ENCODE assay signal across 11 cellular contexts in genomic region chr10:14579405-14579804, GRCh38.
A peak's percentile ranks its signal among the peaks of the same experiment; 100 is the strongest.
DNase-seq lines count a peak whose midpoint lies in the region; ATAC-seq and TF ChIP-seq lines count a peak whose summit lies in the region.
"Had no signal": no experiment of that assay in that cellular context is flagged by ENCODE, and none has a peak within 500 bp of the region (broad histone marks: within the 10 kb centered on the region; RNA-seq: fewer than 3 reads in every experiment).

No MANE protein-coding gene starts in this region.

- peak overlapping the region; percentile 11 for H3K27ac Mint-ChIP-seq in activated CD8-positive, alpha-beta T cell treated with anti-CD3 and anti-CD28 coated beads for 36 hours
- H3K27ac Mint-ChIP-seq in activated CD8-positive, alpha-beta T cell treated with anti-CD3 and anti-CD28 coated beads, Interleukin-2, amount 10 ng/mL, durations not matched to agents 7 days and 5 days = no peak overlapping the region
- H3K27ac Mint-ChIP-seq: nephron progenitor cell had no signal

- POLR2A ChIA-PET in activated CD8-positive, alpha-beta T cell treated with anti-CD3 and anti-CD28 coated beads for 36 hours (lab: Charles Lee) = interaction anchor here (1.4 kb wide), 1 partner anchor 10 kb away, joined by 4 read pairs; no protein-coding TSS in a partner anchor
- POLR2A ChIA-PET in activated CD8-positive, alpha-beta T cell treated with anti-CD3 and anti-CD28 coated beads, Interleukin-2, amount 10 ng/mL, durations not matched to agents 7 days and 5 days (lab: Charles Lee) = interaction anchor here (0.6 kb wide), 1 partner anchor 194 kb away, joined by 3 read pairs; no protein-coding TSS in a partner anchor
- POLR2A ChIA-PET in Panc1 (lab: Charles Lee) = no interaction called here

- H3K4me3 ChIP-seq in Panc1 (ENCODE audit: low read depth in 2 of 2, low read length in 2 of 2) (no peak overlapping the region), foreskin fibroblast (ENCODE audit: low read depth in 1 of 2, low read length in 2 of 2) (no peak overlapping the region)

- peaks cover 70% of the 10 kb centered on the region for H3K4me1 Mint-ChIP-seq in activated CD8-positive, alpha-beta T cell treated with anti-CD3 and anti-CD28 coated beads for 36 hours (ENCODE audit: low read depth)
- peaks cover 78% of the 10 kb centered on the region for H3K4me1 Mint-ChIP-seq in activated CD8-positive, alpha-beta T cell treated with anti-CD3 and anti-CD28 coated beads, Interleukin-2, amount 10 ng/mL, durations not matched to agents 7 days and 5 days (ENCODE audit: low read depth)

- no peak for DNase-seq in activated CD8-positive, alpha-beta T cell treated with anti-CD3 and anti-CD28 coated beads for 36 hours
- no peak for DNase-seq in activated CD8-positive, alpha-beta T cell treated with anti-CD3 and anti-CD28 coated beads, Interleukin-2, amount 10 ng/mL, durations not matched to agents 7 days and 5 days
- DNase-seq in Panc1 (ENCODE audit: low read depth, low spot score) (no peak), foreskin fibroblast (peak; percentile 13 to 40), substantia nigra (lab: John Stamatoyannopoulos, UW) (no peak), ecto neural progenitor cell (ENCODE audit: low spot score) (no peak)
- DNase-seq: activated effector memory CD4-positive, alpha-beta T cell treated with Interleukin-2 at 50 U/mL for 16 hours; NCI-H146; nephron progenitor cell had no signal

- CTCF ChIA-PET in activated CD8-positive, alpha-beta T cell treated with anti-CD3 and anti-CD28 coated beads for 36 hours (lab: Charles Lee) = interaction anchor here (0.9 to 1.4 kb wide), 4 partner anchors 9 to 25 kb away, joined by 3 to 4 read pairs (median 3); no protein-coding TSS in a partner anchor
- CTCF ChIA-PET in activated CD8-positive, alpha-beta T cell treated with anti-CD3 and anti-CD28 coated beads, Interleukin-2, amount 10 ng/mL, durations not matched to agents 7 days and 5 days (lab: Charles Lee) = interaction anchor here (2.5 kb wide), 1 partner anchor 17 kb away, joined by 7 read pairs; no protein-coding TSS in a partner anchor
- CTCF ChIA-PET in Panc1 (lab: Charles Lee) = no interaction called here

- H3K36me3 Mint-ChIP-seq in activated CD8-positive, alpha-beta T cell treated with anti-CD3 and anti-CD28 coated beads for 36 hours (ENCODE audit: low read depth) = peaks cover 47% of the 10 kb centered on the region
- H3K36me3 Mint-ChIP-seq in activated CD8-positive, alpha-beta T cell treated with anti-CD3 and anti-CD28 coated beads, Interleukin-2, amount 10 ng/mL, durations not matched to agents 7 days and 5 days (ENCODE audit: low read depth) = peaks cover 52% of the 10 kb centered on the region

- TF ChIP-seq CTCF in activated CD8-positive, alpha-beta T cell treated with anti-CD3 and anti-CD28 coated beads for 36 hours (IDR thresholded peaks at IDR 0.05) = no peak
- no peak for TF ChIP-seq CTCF in Panc1 (IDR thresholded peaks at IDR 0.05)
- TF ChIP-seq CTCF in foreskin fibroblast (IDR thresholded peaks at IDR 0.05; ENCODE audit: low read depth, low read length) = no peak

- no peaks in the 10 kb centered on the region for H3K27me3 Mint-ChIP-seq in activated CD8-positive, alpha-beta T cell treated with anti-CD3 and anti-CD28 coated beads for 36 hours
- H3K27me3 Mint-ChIP-seq in activated CD8-positive, alpha-beta T cell treated with anti-CD3 and anti-CD28 coated beads, Interleukin-2, amount 10 ng/mL, durations not matched to agents 7 days and 5 days (ENCODE audit: low read depth) = no peaks in the 10 kb centered on the region

- in situ Hi-C loops in Panc1 (cut with HindIII; ENCODE audit: low pct_unique_long_range_greater_than_20kb, low sequenced_read_pairs) = no loop called here

- intact Hi-C loops in activated CD8-positive, alpha-beta T cell treated with anti-CD3 and anti-CD28 coated beads for 36 hours (cut with micrococcal nuclease) = no loop called here
- intact Hi-C loops in Panc1 (cut with micrococcal nuclease; ENCODE audit: unreplicated experiment) = no loop called here

- no peaks in the 10 kb centered on the region for H3K9me3 ChIP-seq in Panc1 (ENCODE audit: control insufficient read depth, insufficient read depth, low read depth, low read length)

- H3K27ac ChIP-seq in Panc1 (ENCODE audit: low read length) (peak overlapping the region; percentile 34; the same call in 1 of the 2 replicates), substantia nigra (ENCODE audit: low read depth, low read length, poor library complexity, severe bottlenecking) (peak overlapping the region; percentile 76)

- no TSS peak for BruUV-seq in Panc1 (replicated peaks; lab: Mats Ljungman, UMichigan)

- ATAC-seq in activated CD8-positive, alpha-beta T cell treated with anti-CD3 and anti-CD28 coated beads for 36 hours = no peak
- ATAC-seq in activated CD8-positive, alpha-beta T cell treated with anti-CD3 and anti-CD28 coated beads, Interleukin-2, amount 10 ng/mL, durations not matched to agents 7 days and 5 days = no peak
- ATAC-seq in Panc1 = no peak
- ATAC-seq in GM19328 (IDR thresholded peaks at IDR 0.05; ENCODE audit: unreplicated experiment) = no peak
- no peak for ATAC-seq in GM18861 (IDR thresholded peaks at IDR 0.05; ENCODE audit: unreplicated experiment)

- H3K27me3 ChIP-seq in Panc1 (ENCODE audit: control insufficient read depth, insufficient read depth, low read length) = no peaks in the 10 kb centered on the region

- H3K4me1 ChIP-seq in Panc1 (ENCODE audit: control insufficient read depth, insufficient read depth, low read length) = 0 out of 2 replicates have a peak, but pooled peaks cover 7% of the 10 kb centered on the region

- no peaks in the 10 kb centered on the region for H3K36me3 ChIP-seq in Panc1 (ENCODE audit: control insufficient read depth, insufficient read depth, low read length)

- no peaks in the 10 kb centered on the region for H3K9me3 Mint-ChIP-seq in activated CD8-positive, alpha-beta T cell treated with anti-CD3 and anti-CD28 coated beads for 36 hours
- H3K9me3 Mint-ChIP-seq in activated CD8-positive, alpha-beta T cell treated with anti-CD3 and anti-CD28 coated beads, Interleukin-2, amount 10 ng/mL, durations not matched to agents 7 days and 5 days (ENCODE audit: insufficient read depth) = no peaks in the 10 kb centered on the region
- H3K9me3 Mint-ChIP-seq: nephron progenitor cell had no signal

- no peak overlapping the region for H3K4me3 Mint-ChIP-seq in activated CD8-positive, alpha-beta T cell treated with anti-CD3 and anti-CD28 coated beads for 36 hours
- no peak overlapping the region for H3K4me3 Mint-ChIP-seq in activated CD8-positive, alpha-beta T cell treated with anti-CD3 and anti-CD28 coated beads, Interleukin-2, amount 10 ng/mL, durations not matched to agents 7 days and 5 days
- H3K4me3 Mint-ChIP-seq: nephron progenitor cell had no signal

Comparison
In these comparisons a context has a peak if more than half of its experiments do, and no peak if none do; other contexts are left out.
1. DNase-seq: peak in foreskin fibroblast (2 of 2); none in activated CD8-positive, alpha-beta T cell treated with anti-CD3 and anti-CD28 coated beads for 36 hours (single experiment), activated CD8-positive, alpha-beta T cell treated with anti-CD3 and anti-CD28 coated beads, Interleukin-2, amount 10 ng/mL, durations not matched to agents 7 days and 5 days (single experiment), Panc1 (single experiment), substantia nigra (0 of 49) and ecto neural progenitor cell (single experiment).